In the genomic region with DNA sequence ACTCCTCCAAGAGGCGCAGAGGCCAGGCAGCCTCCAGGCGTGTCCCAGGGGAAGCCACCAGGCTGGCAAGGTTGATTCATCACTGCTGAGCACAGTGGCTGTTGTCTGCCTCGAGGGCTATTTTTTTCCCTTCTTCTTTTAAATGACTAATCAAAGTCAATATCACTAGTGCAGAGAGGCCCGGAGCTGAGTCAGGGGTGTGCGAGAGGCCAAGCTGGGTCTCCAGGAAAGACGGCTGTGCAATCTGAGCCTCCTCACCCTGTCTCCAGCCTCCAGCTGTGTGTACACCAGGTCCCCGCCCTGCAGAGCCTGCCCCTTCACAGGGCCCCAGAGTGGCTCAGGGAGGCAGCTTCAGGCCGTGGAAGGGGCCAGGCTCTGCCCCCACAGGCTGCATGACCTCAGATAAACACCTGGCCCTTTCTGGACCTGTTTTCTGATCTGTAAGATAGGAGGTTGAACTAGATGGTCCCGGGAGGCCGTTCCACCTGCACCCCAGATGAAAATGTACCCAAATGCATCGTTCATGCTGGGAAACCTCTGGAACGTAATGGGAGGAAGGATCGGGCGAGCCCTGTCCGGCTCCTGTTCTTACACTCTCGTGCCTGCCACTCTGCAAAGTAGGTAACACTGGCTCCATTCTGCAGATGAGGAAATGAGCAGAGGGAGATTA, we compare ENCODE assay signal across 1 cellular context.
TF ChIP-seq lines count a peak whose summit lies in the region.

No MANE protein-coding gene starts in this region.

TF ChIP-seq in K562, 482 proteins besides CTCF, POLR2A, EP300 and RAD21 (continued from another document and continues in another):
- TF ChIP-seq, protein P1, sequence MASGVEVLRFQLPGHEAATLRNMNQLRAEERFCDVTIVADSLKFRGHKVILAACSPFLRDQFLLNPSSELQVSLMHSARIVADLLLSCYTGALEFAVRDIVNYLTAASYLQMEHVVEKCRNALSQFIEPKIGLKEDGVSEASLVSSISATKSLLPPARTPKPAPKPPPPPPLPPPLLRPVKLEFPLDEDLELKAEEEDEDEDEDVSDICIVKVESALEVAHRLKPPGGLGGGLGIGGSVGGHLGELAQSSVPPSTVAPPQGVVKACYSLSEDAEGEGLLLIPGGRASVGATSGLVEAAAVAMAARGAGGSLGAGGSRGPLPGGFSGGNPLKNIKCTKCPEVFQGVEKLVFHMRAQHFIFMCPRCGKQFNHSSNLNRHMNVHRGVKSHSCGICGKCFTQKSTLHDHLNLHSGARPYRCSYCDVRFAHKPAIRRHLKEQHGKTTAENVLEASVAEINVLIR (CRISPR knock-in tag; IDR thresholded peaks at IDR 0.05), result no peak
- no peak for TF ChIP-seq ZNF668 (CRISPR knock-in tag; IDR thresholded peaks at IDR 0.05)
- TF ChIP-seq CBFA2T2 (conservative IDR thresholded peaks at IDR 0.05), result peak; percentile 98
- TF ChIP-seq POLR2AphosphoS2 (IDR thresholded peaks at IDR 0.05; ENCODE audit: low read length), result no peak
- TF ChIP-seq, protein P2, sequence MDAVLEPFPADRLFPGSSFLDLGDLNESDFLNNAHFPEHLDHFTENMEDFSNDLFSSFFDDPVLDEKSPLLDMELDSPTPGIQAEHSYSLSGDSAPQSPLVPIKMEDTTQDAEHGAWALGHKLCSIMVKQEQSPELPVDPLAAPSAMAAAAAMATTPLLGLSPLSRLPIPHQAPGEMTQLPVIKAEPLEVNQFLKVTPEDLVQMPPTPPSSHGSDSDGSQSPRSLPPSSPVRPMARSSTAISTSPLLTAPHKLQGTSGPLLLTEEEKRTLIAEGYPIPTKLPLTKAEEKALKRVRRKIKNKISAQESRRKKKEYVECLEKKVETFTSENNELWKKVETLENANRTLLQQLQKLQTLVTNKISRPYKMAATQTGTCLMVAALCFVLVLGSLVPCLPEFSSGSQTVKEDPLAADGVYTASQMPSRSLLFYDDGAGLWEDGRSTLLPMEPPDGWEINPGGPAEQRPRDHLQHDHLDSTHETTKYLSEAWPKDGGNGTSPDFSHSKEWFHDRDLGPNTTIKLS (IDR thresholded peaks at IDR 0.05; ENCODE audit: borderline replicate concordance, low read depth), result 0 out of 2 replicates have a peak, but pooled peaks have one; percentile 22
- TF ChIP-seq, protein P3, sequence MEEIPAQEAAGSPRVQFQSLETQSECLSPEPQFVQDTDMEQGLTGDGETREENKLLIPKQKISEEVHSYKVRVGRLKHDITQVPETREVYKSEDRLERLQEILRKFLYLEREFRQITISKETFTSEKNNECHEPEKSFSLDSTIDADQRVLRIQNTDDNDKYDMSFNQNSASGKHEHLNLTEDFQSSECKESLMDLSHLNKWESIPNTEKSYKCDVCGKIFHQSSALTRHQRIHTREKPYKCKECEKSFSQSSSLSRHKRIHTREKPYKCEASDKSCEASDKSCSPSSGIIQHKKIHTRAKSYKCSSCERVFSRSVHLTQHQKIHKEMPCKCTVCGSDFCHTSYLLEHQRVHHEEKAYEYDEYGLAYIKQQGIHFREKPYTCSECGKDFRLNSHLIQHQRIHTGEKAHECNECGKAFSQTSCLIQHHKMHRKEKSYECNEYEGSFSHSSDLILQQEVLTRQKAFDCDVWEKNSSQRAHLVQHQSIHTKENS (CRISPR knock-in tag; IDR thresholded peaks at IDR 0.05), result no peak
- no peak for TF ChIP-seq NR2C2 (CRISPR knock-in tag; IDR thresholded peaks at IDR 0.05)
- peak; percentile 44; the same call in 1 of the 2 replicates for TF ChIP-seq NR2C2 (tag; IDR thresholded peaks at IDR 0.05)
- TF ChIP-seq NCOA1 (IDR thresholded peaks at IDR 0.05; ENCODE audit: low read depth), result peak; percentile 83; the same call in 1 of the 2 replicates
- TF ChIP-seq SMARCB1 (IDR thresholded peaks at IDR 0.05; ENCODE audit: insufficient read length, low read depth), result no peak
- TF ChIP-seq HNRNPH1 (optimal IDR thresholded peaks at IDR 0.05; ENCODE audit: low read depth, low read length), result no peak
- TF ChIP-seq ERF (CRISPR knock-in tag; IDR thresholded peaks at IDR 0.05), result peak; percentile 54; the same call in 1 of the 2 replicates
- no peak for TF ChIP-seq RBM22 (IDR thresholded peaks at IDR 0.05; ENCODE audit: low read depth, low read length, poor library complexity, severe bottlenecking)
- TF ChIP-seq BRF1 (IDR thresholded peaks at IDR 0.05; ENCODE audit: borderline replicate concordance, extremely low read depth, insufficient read length), result no peak
- no peak for TF ChIP-seq DIDO1 (tag; IDR thresholded peaks at IDR 0.05; ENCODE audit: low read depth)
- no peak for TF ChIP-seq SNIP1 (IDR thresholded peaks at IDR 0.05; ENCODE audit: low read depth)
- TF ChIP-seq ZNF316 (IDR thresholded peaks at IDR 0.05), result peak; percentile 84
- no peak for TF ChIP-seq BRCA1 (IDR thresholded peaks at IDR 0.05)
- no peak for TF ChIP-seq BRCA1 (CRISPR knock-in tag; IDR thresholded peaks at IDR 0.05)
- TF ChIP-seq, protein P4, sequence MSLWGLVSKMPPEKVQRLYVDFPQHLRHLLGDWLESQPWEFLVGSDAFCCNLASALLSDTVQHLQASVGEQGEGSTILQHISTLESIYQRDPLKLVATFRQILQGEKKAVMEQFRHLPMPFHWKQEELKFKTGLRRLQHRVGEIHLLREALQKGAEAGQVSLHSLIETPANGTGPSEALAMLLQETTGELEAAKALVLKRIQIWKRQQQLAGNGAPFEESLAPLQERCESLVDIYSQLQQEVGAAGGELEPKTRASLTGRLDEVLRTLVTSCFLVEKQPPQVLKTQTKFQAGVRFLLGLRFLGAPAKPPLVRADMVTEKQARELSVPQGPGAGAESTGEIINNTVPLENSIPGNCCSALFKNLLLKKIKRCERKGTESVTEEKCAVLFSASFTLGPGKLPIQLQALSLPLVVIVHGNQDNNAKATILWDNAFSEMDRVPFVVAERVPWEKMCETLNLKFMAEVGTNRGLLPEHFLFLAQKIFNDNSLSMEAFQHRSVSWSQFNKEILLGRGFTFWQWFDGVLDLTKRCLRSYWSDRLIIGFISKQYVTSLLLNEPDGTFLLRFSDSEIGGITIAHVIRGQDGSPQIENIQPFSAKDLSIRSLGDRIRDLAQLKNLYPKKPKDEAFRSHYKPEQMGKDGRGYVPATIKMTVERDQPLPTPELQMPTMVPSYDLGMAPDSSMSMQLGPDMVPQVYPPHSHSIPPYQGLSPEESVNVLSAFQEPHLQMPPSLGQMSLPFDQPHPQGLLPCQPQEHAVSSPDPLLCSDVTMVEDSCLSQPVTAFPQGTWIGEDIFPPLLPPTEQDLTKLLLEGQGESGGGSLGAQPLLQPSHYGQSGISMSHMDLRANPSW (CRISPR knock-in tag; IDR thresholded peaks at IDR 0.05), result no peak; the same call in 1 of the 2 replicates
- no peak; a peak in 1 of 3 replicates for TF ChIP-seq CBX3 (IDR thresholded peaks at IDR 0.05; ENCODE audit: borderline replicate concordance in 1 of 2, low read length in 2 of 2)
- TF ChIP-seq MAFG (tag; conservative IDR thresholded peaks at IDR 0.05), result peak; percentile 65; the same call in 1 of the 2 replicates
- no peak for TF ChIP-seq ILF3 (IDR thresholded peaks at IDR 0.05; ENCODE audit: borderline replicate concordance)
- TF ChIP-seq, protein P5, sequence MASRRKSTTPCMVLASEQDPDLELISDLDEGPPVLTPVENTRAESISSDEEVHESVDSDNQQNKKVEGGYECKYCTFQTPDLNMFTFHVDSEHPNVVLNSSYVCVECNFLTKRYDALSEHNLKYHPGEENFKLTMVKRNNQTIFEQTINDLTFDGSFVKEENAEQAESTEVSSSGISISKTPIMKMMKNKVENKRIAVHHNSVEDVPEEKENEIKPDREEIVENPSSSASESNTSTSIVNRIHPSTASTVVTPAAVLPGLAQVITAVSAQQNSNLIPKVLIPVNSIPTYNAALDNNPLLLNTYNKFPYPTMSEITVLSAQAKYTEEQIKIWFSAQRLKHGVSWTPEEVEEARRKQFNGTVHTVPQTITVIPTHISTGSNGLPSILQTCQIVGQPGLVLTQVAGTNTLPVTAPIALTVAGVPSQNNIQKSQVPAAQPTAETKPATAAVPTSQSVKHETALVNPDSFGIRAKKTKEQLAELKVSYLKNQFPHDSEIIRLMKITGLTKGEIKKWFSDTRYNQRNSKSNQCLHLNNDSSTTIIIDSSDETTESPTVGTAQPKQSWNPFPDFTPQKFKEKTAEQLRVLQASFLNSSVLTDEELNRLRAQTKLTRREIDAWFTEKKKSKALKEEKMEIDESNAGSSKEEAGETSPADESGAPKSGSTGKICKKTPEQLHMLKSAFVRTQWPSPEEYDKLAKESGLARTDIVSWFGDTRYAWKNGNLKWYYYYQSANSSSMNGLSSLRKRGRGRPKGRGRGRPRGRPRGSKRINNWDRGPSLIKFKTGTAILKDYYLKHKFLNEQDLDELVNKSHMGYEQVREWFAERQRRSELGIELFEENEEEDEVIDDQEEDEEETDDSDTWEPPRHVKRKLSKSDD (conservative IDR thresholded peaks at IDR 0.05; ENCODE audit: low read length), result 0 out of 2 replicates have a peak, but pooled peaks have one; percentile 3
- peak; percentile 74 for TF ChIP-seq FOXM1 (IDR thresholded peaks at IDR 0.05; ENCODE audit: low read depth)
- TF ChIP-seq FOXM1 (CRISPR knock-in tag; IDR thresholded peaks at IDR 0.05; ENCODE audit: low read depth), result no peak
- TF ChIP-seq, protein P6, sequence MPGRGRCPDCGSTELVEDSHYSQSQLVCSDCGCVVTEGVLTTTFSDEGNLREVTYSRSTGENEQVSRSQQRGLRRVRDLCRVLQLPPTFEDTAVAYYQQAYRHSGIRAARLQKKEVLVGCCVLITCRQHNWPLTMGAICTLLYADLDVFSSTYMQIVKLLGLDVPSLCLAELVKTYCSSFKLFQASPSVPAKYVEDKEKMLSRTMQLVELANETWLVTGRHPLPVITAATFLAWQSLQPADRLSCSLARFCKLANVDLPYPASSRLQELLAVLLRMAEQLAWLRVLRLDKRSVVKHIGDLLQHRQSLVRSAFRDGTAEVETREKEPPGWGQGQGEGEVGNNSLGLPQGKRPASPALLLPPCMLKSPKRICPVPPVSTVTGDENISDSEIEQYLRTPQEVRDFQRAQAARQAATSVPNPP (IDR thresholded peaks at IDR 0.05; ENCODE audit: borderline replicate concordance, insufficient read depth, insufficient read length), result no peak
- TF ChIP-seq, protein P7, sequence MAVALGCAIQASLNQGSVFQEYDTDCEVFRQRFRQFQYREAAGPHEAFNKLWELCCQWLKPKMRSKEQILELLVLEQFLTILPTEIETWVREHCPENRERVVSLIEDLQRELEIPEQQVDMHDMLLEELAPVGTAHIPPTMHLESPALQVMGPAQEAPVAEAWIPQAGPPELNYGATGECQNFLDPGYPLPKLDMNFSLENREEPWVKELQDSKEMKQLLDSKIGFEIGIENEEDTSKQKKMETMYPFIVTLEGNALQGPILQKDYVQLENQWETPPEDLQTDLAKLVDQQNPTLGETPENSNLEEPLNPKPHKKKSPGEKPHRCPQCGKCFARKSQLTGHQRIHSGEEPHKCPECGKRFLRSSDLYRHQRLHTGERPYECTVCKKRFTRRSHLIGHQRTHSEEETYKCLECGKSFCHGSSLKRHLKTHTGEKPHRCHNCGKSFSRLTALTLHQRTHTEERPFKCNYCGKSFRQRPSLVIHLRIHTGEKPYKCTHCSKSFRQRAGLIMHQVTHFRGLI (CRISPR knock-in tag; IDR thresholded peaks at IDR 0.05), result 0 out of 2 replicates have a peak, but pooled peaks have one; percentile 47
- TF ChIP-seq NFATC3 (IDR thresholded peaks at IDR 0.05), result no peak
- no peak for TF ChIP-seq SRSF7 (optimal IDR thresholded peaks at IDR 0.05; ENCODE audit: low read depth, low read length)
- no peak for TF ChIP-seq ZNF134 (CRISPR knock-in tag; conservative IDR thresholded peaks at IDR 0.05)
- no peak for TF ChIP-seq NR3C1 (CRISPR knock-in tag; IDR thresholded peaks at IDR 0.05)
- no peak for TF ChIP-seq ZFP30 (CRISPR knock-in tag; IDR thresholded peaks at IDR 0.05; ENCODE audit: borderline replicate concordance)
- TF ChIP-seq, protein P8, sequence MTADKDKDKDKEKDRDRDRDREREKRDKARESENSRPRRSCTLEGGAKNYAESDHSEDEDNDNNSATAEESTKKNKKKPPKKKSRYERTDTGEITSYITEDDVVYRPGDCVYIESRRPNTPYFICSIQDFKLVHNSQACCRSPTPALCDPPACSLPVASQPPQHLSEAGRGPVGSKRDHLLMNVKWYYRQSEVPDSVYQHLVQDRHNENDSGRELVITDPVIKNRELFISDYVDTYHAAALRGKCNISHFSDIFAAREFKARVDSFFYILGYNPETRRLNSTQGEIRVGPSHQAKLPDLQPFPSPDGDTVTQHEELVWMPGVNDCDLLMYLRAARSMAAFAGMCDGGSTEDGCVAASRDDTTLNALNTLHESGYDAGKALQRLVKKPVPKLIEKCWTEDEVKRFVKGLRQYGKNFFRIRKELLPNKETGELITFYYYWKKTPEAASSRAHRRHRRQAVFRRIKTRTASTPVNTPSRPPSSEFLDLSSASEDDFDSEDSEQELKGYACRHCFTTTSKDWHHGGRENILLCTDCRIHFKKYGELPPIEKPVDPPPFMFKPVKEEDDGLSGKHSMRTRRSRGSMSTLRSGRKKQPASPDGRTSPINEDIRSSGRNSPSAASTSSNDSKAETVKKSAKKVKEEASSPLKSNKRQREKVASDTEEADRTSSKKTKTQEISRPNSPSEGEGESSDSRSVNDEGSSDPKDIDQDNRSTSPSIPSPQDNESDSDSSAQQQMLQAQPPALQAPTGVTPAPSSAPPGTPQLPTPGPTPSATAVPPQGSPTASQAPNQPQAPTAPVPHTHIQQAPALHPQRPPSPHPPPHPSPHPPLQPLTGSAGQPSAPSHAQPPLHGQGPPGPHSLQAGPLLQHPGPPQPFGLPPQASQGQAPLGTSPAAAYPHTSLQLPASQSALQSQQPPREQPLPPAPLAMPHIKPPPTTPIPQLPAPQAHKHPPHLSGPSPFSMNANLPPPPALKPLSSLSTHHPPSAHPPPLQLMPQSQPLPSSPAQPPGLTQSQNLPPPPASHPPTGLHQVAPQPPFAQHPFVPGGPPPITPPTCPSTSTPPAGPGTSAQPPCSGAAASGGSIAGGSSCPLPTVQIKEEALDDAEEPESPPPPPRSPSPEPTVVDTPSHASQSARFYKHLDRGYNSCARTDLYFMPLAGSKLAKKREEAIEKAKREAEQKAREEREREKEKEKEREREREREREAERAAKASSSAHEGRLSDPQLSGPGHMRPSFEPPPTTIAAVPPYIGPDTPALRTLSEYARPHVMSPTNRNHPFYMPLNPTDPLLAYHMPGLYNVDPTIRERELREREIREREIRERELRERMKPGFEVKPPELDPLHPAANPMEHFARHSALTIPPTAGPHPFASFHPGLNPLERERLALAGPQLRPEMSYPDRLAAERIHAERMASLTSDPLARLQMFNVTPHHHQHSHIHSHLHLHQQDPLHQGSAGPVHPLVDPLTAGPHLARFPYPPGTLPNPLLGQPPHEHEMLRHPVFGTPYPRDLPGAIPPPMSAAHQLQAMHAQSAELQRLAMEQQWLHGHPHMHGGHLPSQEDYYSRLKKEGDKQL (CRISPR knock-in tag; IDR thresholded peaks at IDR 0.05; ENCODE audit: borderline replicate concordance), result no peak
- peak; percentile 82 for TF ChIP-seq CXXC5 (CRISPR knock-in tag; IDR thresholded peaks at IDR 0.05)
